Comparison of ENCODE assay signal across 1 cellular context in genomic region chr11:118198370-118198769, GRCh38.
TF ChIP-seq lines count a peak whose summit lies in the region.

No MANE protein-coding gene starts in this region.

TF ChIP-seq in HepG2, 621 proteins besides CTCF, POLR2A, EP300 and RAD21 (continues in another document):
- TF ChIP-seq, protein P1, sequence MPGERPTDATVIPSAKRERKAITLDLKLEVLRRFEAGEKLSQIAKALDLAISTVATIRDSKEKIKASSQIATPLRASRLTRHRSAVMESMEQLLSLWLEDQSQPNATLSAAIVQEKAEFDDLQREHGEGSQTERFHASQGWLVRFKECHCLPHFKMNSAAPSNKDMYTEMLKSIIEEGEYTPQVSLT (CRISPR knock-in tag; IDR thresholded peaks at IDR 0.05; ENCODE audit: borderline replicate concordance, low read depth), result no peak
- TF ChIP-seq KDM2A (CRISPR knock-in tag; IDR thresholded peaks at IDR 0.05; ENCODE audit: borderline replicate concordance, low read depth) (peak; percentile 75), BHLHE40 (IDR thresholded peaks at IDR 0.05; ENCODE audit: low read length) (0 out of 2 replicates have a peak, but pooled peaks have one; percentile 30), HDAC2 (CRISPR knock-in tag; IDR thresholded peaks at IDR 0.05) (0 out of 2 replicates have a peak, but pooled peaks have one; percentile 12), THYN1 (CRISPR knock-in tag; IDR thresholded peaks at IDR 0.05; ENCODE audit: borderline replicate concordance, low read depth) (no peak), SMAD3 (CRISPR knock-in tag; IDR thresholded peaks at IDR 0.05) (no peak), ZGPAT (CRISPR knock-in tag; IDR thresholded peaks at IDR 0.05) (peak; percentile 60; the same call in 1 of the 2 replicates), JUNB (CRISPR knock-in tag; IDR thresholded peaks at IDR 0.05; ENCODE audit: borderline replicate concordance) (no peak), ZNF432 (CRISPR knock-in tag; IDR thresholded peaks at IDR 0.05; ENCODE audit: borderline replicate concordance) (no peak), ELF3 (CRISPR knock-in tag; IDR thresholded peaks at IDR 0.05) (peak; percentile 34; the same call in 1 of the 2 replicates), ZNF777 (CRISPR knock-in tag; IDR thresholded peaks at IDR 0.05) (no peak), CBFB (CRISPR knock-in tag; IDR thresholded peaks at IDR 0.05) (no peak), BRD4 (CRISPR knock-in tag; IDR thresholded peaks at IDR 0.05) (0 out of 2 replicates have a peak, but pooled peaks have one; percentile 34), ZNF317 (CRISPR knock-in tag; IDR thresholded peaks at IDR 0.05) (0 out of 2 replicates have a peak, but pooled peaks have one; percentile 35), PITX1 (CRISPR knock-in tag; IDR thresholded peaks at IDR 0.05) (peak; percentile 42; the same call in 1 of the 2 replicates), ZBTB7B (CRISPR knock-in tag; IDR thresholded peaks at IDR 0.05) (peak; percentile 90), GATAD1 (CRISPR knock-in tag; IDR thresholded peaks at IDR 0.05) (no peak), TRIM24 (CRISPR knock-in tag; IDR thresholded peaks at IDR 0.05) (no peak), MXD3 (CRISPR knock-in tag; IDR thresholded peaks at IDR 0.05) (0 out of 2 replicates have a peak, but pooled peaks have one; percentile 24), SALL1 (CRISPR knock-in tag; IDR thresholded peaks at IDR 0.05) (peak; percentile 65; the same call in 1 of the 2 replicates), POGZ (CRISPR knock-in tag; IDR thresholded peaks at IDR 0.05) (peak; percentile 54; the same call in 1 of the 2 replicates), FOSL2 (CRISPR knock-in tag; IDR thresholded peaks at IDR 0.05) (peak; percentile 44; the same call in 1 of the 2 replicates), ZNF644 (CRISPR knock-in tag; IDR thresholded peaks at IDR 0.05; ENCODE audit: low read depth) (peak; percentile 32; the same call in 1 of the 2 replicates), YEATS4 (CRISPR knock-in tag; IDR thresholded peaks at IDR 0.05; ENCODE audit: borderline replicate concordance) (0 out of 2 replicates have a peak, but pooled peaks have one; percentile 38), MTF2 (CRISPR knock-in tag; IDR thresholded peaks at IDR 0.05; ENCODE audit: borderline replicate concordance) (no peak), ZNF546 (CRISPR knock-in tag; conservative IDR thresholded peaks at IDR 0.05) (no peak)
- TF ChIP-seq, protein P2, sequence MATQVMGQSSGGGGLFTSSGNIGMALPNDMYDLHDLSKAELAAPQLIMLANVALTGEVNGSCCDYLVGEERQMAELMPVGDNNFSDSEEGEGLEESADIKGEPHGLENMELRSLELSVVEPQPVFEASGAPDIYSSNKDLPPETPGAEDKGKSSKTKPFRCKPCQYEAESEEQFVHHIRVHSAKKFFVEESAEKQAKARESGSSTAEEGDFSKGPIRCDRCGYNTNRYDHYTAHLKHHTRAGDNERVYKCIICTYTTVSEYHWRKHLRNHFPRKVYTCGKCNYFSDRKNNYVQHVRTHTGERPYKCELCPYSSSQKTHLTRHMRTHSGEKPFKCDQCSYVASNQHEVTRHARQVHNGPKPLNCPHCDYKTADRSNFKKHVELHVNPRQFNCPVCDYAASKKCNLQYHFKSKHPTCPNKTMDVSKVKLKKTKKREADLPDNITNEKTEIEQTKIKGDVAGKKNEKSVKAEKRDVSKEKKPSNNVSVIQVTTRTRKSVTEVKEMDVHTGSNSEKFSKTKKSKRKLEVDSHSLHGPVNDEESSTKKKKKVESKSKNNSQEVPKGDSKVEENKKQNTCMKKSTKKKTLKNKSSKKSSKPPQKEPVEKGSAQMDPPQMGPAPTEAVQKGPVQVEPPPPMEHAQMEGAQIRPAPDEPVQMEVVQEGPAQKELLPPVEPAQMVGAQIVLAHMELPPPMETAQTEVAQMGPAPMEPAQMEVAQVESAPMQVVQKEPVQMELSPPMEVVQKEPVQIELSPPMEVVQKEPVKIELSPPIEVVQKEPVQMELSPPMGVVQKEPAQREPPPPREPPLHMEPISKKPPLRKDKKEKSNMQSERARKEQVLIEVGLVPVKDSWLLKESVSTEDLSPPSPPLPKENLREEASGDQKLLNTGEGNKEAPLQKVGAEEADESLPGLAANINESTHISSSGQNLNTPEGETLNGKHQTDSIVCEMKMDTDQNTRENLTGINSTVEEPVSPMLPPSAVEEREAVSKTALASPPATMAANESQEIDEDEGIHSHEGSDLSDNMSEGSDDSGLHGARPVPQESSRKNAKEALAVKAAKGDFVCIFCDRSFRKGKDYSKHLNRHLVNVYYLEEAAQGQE (IDR thresholded peaks at IDR 0.05; ENCODE audit: borderline replicate concordance in 1 of 2, low read depth in 1 of 2, low read length in 2 of 2), result no peak
- TF ChIP-seq, protein P3, sequence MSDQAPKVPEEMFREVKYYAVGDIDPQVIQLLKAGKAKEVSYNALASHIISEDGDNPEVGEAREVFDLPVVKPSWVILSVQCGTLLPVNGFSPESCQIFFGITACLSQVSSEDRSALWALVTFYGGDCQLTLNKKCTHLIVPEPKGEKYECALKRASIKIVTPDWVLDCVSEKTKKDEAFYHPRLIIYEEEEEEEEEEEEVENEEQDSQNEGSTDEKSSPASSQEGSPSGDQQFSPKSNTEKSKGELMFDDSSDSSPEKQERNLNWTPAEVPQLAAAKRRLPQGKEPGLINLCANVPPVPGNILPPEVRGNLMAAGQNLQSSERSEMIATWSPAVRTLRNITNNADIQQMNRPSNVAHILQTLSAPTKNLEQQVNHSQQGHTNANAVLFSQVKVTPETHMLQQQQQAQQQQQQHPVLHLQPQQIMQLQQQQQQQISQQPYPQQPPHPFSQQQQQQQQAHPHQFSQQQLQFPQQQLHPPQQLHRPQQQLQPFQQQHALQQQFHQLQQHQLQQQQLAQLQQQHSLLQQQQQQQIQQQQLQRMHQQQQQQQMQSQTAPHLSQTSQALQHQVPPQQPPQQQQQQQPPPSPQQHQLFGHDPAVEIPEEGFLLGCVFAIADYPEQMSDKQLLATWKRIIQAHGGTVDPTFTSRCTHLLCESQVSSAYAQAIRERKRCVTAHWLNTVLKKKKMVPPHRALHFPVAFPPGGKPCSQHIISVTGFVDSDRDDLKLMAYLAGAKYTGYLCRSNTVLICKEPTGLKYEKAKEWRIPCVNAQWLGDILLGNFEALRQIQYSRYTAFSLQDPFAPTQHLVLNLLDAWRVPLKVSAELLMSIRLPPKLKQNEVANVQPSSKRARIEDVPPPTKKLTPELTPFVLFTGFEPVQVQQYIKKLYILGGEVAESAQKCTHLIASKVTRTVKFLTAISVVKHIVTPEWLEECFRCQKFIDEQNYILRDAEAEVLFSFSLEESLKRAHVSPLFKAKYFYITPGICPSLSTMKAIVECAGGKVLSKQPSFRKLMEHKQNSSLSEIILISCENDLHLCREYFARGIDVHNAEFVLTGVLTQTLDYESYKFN (CRISPR knock-in tag; conservative IDR thresholded peaks at IDR 0.05), result peak; percentile 49
- TF ChIP-seq, protein P4, sequence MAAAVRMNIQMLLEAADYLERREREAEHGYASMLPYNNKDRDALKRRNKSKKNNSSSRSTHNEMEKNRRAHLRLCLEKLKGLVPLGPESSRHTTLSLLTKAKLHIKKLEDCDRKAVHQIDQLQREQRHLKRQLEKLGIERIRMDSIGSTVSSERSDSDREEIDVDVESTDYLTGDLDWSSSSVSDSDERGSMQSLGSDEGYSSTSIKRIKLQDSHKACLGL (CRISPR knock-in tag; IDR thresholded peaks at IDR 0.05), result no peak
- TF ChIP-seq, protein P5, sequence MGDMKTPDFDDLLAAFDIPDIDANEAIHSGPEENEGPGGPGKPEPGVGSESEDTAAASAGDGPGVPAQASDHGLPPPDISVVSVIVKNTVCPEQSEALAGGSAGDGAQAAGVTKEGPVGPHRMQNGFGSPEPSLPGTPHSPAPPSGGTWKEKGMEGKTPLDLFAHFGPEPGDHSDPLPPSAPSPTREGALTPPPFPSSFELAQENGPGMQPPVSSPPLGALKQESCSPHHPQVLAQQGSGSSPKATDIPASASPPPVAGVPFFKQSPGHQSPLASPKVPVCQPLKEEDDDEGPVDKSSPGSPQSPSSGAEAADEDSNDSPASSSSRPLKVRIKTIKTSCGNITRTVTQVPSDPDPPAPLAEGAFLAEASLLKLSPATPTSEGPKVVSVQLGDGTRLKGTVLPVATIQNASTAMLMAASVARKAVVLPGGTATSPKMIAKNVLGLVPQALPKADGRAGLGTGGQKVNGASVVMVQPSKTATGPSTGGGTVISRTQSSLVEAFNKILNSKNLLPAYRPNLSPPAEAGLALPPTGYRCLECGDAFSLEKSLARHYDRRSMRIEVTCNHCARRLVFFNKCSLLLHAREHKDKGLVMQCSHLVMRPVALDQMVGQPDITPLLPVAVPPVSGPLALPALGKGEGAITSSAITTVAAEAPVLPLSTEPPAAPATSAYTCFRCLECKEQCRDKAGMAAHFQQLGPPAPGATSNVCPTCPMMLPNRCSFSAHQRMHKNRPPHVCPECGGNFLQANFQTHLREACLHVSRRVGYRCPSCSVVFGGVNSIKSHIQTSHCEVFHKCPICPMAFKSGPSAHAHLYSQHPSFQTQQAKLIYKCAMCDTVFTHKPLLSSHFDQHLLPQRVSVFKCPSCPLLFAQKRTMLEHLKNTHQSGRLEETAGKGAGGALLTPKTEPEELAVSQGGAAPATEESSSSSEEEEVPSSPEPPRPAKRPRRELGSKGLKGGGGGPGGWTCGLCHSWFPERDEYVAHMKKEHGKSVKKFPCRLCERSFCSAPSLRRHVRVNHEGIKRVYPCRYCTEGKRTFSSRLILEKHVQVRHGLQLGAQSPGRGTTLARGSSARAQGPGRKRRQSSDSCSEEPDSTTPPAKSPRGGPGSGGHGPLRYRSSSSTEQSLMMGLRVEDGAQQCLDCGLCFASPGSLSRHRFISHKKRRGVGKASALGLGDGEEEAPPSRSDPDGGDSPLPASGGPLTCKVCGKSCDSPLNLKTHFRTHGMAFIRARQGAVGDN (CRISPR knock-in tag; IDR thresholded peaks at IDR 0.05), result peak; percentile 80
- TF ChIP-seq, protein P6, sequence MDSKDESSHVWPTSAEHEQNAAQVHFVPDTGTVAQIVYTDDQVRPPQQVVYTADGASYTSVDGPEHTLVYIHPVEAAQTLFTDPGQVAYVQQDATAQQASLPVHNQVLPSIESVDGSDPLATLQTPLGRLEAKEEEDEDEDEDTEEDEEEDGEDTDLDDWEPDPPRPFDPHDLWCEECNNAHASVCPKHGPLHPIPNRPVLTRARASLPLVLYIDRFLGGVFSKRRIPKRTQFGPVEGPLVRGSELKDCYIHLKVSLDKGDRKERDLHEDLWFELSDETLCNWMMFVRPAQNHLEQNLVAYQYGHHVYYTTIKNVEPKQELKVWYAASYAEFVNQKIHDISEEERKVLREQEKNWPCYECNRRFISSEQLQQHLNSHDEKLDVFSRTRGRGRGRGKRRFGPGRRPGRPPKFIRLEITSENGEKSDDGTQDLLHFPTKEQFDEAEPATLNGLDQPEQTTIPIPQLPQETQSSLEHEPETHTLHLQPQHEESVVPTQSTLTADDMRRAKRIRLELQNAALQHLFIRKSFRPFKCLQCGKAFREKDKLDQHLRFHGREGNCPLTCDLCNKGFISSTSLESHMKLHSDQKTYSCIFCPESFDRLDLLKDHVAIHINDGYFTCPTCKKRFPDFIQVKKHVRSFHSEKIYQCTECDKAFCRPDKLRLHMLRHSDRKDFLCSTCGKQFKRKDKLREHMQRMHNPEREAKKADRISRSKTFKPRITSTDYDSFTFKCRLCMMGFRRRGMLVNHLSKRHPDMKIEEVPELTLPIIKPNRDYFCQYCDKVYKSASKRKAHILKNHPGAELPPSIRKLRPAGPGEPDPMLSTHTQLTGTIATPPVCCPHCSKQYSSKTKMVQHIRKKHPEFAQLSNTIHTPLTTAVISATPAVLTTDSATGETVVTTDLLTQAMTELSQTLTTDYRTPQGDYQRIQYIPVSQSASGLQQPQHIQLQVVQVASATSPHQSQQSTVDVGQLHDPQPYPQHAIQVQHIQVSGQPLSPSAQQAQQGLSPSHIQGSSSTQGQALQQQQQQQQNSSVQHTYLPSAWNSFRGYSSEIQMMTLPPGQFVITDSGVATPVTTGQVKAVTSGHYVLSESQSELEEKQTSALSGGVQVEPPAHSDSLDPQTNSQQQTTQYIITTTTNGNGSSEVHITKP (CRISPR knock-in tag; IDR thresholded peaks at IDR 0.05; ENCODE audit: low read depth), result peak; percentile 21; the same call in 1 of the 2 replicates
- TF ChIP-seq, protein P7, sequence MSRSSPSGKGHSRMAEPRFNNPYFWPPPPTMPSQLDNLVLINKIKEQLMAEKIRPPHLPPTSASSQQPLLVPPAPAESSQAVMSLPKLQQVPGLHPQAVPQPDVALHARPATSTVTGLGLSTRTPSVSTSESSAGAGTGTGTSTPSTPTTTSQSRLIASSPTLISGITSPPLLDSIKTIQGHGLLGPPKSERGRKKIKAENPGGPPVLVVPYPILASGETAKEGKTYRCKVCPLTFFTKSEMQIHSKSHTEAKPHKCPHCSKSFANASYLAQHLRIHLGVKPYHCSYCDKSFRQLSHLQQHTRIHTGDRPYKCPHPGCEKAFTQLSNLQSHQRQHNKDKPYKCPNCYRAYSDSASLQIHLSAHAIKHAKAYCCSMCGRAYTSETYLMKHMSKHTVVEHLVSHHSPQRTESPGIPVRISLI (CRISPR knock-in tag; IDR thresholded peaks at IDR 0.05; ENCODE audit: borderline replicate concordance), result peak; percentile 65
- TF ChIP-seq, protein P8, sequence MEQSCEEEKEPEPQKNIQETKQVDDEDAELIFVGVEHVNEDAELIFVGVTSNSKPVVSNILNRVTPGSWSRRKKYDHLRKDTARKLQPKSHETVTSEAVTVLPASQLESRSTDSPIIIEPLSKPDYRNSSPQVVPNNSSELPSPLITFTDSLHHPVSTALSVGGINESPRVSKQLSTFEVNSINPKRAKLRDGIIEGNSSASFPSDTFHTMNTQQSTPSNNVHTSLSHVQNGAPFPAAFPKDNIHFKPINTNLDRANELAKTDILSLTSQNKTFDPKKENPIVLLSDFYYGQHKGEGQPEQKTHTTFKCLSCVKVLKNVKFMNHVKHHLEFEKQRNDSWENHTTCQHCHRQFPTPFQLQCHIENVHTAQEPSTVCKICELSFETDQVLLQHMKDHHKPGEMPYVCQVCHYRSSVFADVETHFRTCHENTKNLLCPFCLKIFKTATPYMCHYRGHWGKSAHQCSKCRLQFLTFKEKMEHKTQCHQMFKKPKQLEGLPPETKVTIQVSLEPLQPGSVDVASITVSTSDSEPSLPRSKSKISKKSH (CRISPR knock-in tag; IDR thresholded peaks at IDR 0.05; ENCODE audit: borderline replicate concordance), result no peak
- TF ChIP-seq, protein P9, sequence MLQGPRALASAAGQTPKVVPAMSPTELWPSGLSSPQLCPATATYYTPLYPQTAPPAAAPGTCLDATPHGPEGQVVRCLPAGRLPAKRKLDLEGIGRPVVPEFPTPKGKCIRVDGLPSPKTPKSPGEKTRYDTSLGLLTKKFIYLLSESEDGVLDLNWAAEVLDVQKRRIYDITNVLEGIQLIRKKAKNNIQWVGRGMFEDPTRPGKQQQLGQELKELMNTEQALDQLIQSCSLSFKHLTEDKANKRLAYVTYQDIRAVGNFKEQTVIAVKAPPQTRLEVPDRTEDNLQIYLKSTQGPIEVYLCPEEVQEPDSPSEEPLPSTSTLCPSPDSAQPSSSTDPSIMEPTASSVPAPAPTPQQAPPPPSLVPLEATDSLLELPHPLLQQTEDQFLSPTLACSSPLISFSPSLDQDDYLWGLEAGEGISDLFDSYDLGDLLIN (CRISPR knock-in tag; IDR thresholded peaks at IDR 0.05; ENCODE audit: borderline replicate concordance), result no peak
